In the genomic region with DNA sequence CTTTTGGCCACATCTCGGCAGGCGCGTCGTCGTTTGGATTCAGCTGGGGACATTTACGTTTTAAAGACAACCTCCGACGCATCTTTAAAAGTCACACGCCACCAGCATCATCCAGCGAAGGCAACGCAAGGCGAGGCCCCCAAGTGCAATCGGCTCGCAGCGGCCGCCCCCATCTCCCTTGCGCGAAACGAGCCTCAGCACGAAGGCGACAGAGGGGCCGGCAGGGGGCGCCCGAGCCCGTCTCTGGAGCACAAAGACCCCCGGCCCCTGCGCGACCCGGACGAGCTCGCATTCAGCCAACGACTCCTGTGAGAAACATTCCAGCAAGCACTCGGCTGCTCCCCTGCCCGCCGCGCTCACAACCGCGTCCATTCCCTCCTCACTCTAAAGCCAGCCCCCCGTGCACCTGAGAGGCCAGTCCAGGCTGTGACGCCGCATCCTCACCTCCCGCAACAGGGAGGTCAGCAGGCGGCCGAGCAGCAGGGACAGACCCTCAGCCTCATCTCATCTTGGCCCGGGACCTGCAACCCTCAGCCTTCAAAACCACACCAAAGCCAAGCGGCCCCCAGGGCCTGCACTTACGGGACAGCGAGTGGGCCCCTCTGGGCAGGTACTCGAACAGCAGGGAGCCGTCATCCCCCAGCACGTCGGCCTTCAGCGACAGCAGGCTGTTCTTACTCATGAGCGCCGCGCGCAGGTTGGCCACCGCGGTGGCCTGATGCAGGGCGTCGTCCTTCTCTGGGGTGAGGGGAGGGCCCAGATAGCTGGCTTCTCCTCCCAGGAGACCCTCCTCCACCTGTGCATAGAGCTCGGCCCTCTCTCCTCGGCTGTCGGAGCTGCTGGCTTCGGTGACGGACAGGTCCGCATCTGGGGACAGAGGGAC, we compare ENCODE assay signal across 8 cellular contexts. TPM values are rescaled to one million over a fixed set of nuclear protein-coding genes. Genes with fewer than 3 reads are reported as not detected.
DNase-seq lines count a peak whose midpoint lies in the region; ATAC-seq, FAIRE-seq and TF ChIP-seq lines count a peak whose summit lies in the region.

No MANE protein-coding gene starts in this region.

- no peak overlapping the region for H3K9ac ChIP-seq in PC-3 (ENCODE audit: low read length)
- H3K9ac ChIP-seq in H1 (replicated peaks in 1 of 4; ENCODE audit: extremely low read depth in 1 of 4, low read depth in 3 of 4, low read length in 3 of 4), result peak overlapping the region in 2 of 4 experiments; percentile 26 to 34; a peak in 3 of 7 replicates

- no peaks in the 10 kb centered on the region for H3K27me3 Mint-ChIP-seq in CD8-positive, alpha-beta memory T cell

- DNase-seq in CD8-positive, alpha-beta memory T cell, result peak in 4 of 5 donors; percentile 21 to 58 (median 28)
- DNase-seq in PC-3, result no peak
- DNase-seq in H1 (ENCODE audit: low read depth in 1 of 2, low spot score in 2 of 2), result peak in 1 of 2 experiments; percentile 95
- DNase-seq in midbrain (lab: John Stamatoyannopoulos, UW), result peak; percentile 50
- DNase-seq in activated gamma-delta T cell (lab: John Stamatoyannopoulos, UW), result no peak
- DNase-seq in effector CD4-positive, alpha-beta T cell, result no peak
- no peak for DNase-seq in RPMI8226
- DNase-seq in cerebellar cortex (ENCODE audit: low spot score), result no peak

- H2BK5ac ChIP-seq in H1 (ENCODE audit: low read depth, low read length), result 0 out of 2 replicates have a peak overlapping the region, but pooled peaks have one; percentile 22

- no peaks in the 10 kb centered on the region for H3K27me3 ChIP-seq in CD8-positive, alpha-beta memory T cell (ENCODE audit: insufficient read depth, low read length, poor library complexity, severe bottlenecking)
- H3K27me3 ChIP-seq in PC-3 (ENCODE audit: low read length) (no peaks in the 10 kb centered on the region), H1 (replicated peaks in 1 of 4; ENCODE audit: control insufficient read depth in 3 of 4, extremely low read depth in 1 of 4, insufficient read depth in 3 of 4, low read length in 3 of 4) (no peaks in the 10 kb centered on the region)

- no peak for TF ChIP-seq EP300 in H1 (IDR thresholded peaks at IDR 0.05; ENCODE audit: borderline replicate concordance in 1 of 2, low read depth in 2 of 2, low read length in 2 of 2)

- H3K4me3 ChIP-seq in CD8-positive, alpha-beta memory T cell (ENCODE audit: low read length), result no peak overlapping the region
- H3K4me3 ChIP-seq in PC-3 (ENCODE audit: low read length) (peak overlapping the region; percentile 19; the same call in 1 of the 2 replicates), H1 (ENCODE audit: extremely low read depth in 1 of 4, insufficient read depth in 2 of 4, low read depth in 3 of 4, low read length in 4 of 4) (peak overlapping the region; percentile 12 to 62 (median 46); a peak in 7 of 8 replicates)

- FAIRE-seq in H1 (lab: Jason Lieb, UNC), result no peak

- peaks cover 14% of the 10 kb centered on the region for H3K79me1 ChIP-seq in H1 (ENCODE audit: low read depth, low read length)

- no peak overlapping the region; the same call in 1 of the 2 replicates for H2BK12ac ChIP-seq in H1 (ENCODE audit: low read depth, low read length)

- TF ChIP-seq POLR2A in H1 (IDR thresholded peaks at IDR 0.05; ENCODE audit: control extremely low read depth in 1 of 2, low read depth in 2 of 2, low read length in 2 of 2), result no peak

- H3K4me3 Mint-ChIP-seq in CD8-positive, alpha-beta memory T cell, result peak overlapping the region in 4 of 7 donors; percentile 23 to 75 (median 34)

- no peak overlapping the region for H3K23ac ChIP-seq in H1 (ENCODE audit: insufficient read length)

- H3F3A ChIP-seq in PC-3 (ENCODE audit: low read length, unreplicated experiment), result no peaks in the 10 kb centered on the region

- peak overlapping the region; percentile 65 for H3K4ac ChIP-seq in H1 (replicated peaks; ENCODE audit: insufficient read length, low read depth, low read length)

- no peak overlapping the region for H2BK120ac ChIP-seq in H1 (replicated peaks; ENCODE audit: low read depth, low read length)

- peak overlapping the region; percentile 38; the same call in 1 of the 2 replicates for H3K18ac ChIP-seq in H1 (ENCODE audit: extremely low read depth, low read length)

- H3K4me2 ChIP-seq in PC-3 (ENCODE audit: low read length) (peak overlapping the region; percentile 35), H1 (ENCODE audit: insufficient read depth in 1 of 2, low read depth in 2 of 2, low read length in 2 of 2) (peak overlapping the region; percentile 71 to 89)

- no peak overlapping the region for H3K27ac Mint-ChIP-seq in CD8-positive, alpha-beta memory T cell

- H3K36me3 Mint-ChIP-seq in CD8-positive, alpha-beta memory T cell, result no peaks in the 10 kb centered on the region

- H3K23me2 ChIP-seq in H1 (ENCODE audit: low read depth, low read length), result peaks cover 7% of the 10 kb centered on the region; the same call in 1 of the 2 replicates

- no peaks in the 10 kb centered on the region for H3K79me2 ChIP-seq in PC-3 (ENCODE audit: low read length)
- peaks cover 4 to 11% of the 10 kb centered on the region in 2 experiments; a peak in 2 of 4 replicates for H3K79me2 ChIP-seq in H1 (ENCODE audit: control insufficient read depth in 1 of 2, insufficient read depth in 2 of 2, low read length in 2 of 2)

- peak overlapping the region; percentile 80 for H4K8ac ChIP-seq in H1 (ENCODE audit: extremely low read depth, insufficient read depth, low read length)

- POLR2A ChIA-PET in CD8-positive, alpha-beta memory T cell (lab: Charles Lee), result no interaction called here
- POLR2A ChIA-PET in PC-3 (lab: Charles Lee; ENCODE audit: unreplicated experiment) (no interaction called here), H1 (lab: Charles Lee; ENCODE audit: partially characterized antibody) (interaction anchor here (0.6 to 2.8 kb wide), 16 partner anchors 9 to 254 kb away, joined by 3 to 22 read pairs (median 3); a partner anchor contains a TSS)

- H3K9me3 ChIP-seq in CD8-positive, alpha-beta memory T cell (ENCODE audit: low read length), result no peaks in the 10 kb centered on the region
- H3K9me3 ChIP-seq in PC-3 (ENCODE audit: low read length) (no peaks in the 10 kb centered on the region), H1 (ENCODE audit: insufficient read depth in 2 of 2, low read depth in 1 of 2, low read length in 1 of 2) (peaks cover 0 to 3% of the 10 kb centered on the region in 2 experiments; a peak in 1 of 4 replicates)

- H4K20me1 ChIP-seq in PC-3 (ENCODE audit: low read length) (no peaks in the 10 kb centered on the region), H1 (replicated peaks in 1 of 2; ENCODE audit: control insufficient read depth in 1 of 2, insufficient read depth in 2 of 2, low read length in 2 of 2) (peaks cover 3 to 14% of the 10 kb centered on the region in 2 experiments)

- H3K14ac ChIP-seq in H1 (ENCODE audit: insufficient read length), result no peak overlapping the region

- H2AFZ ChIP-seq in PC-3 (ENCODE audit: low read length) (0 out of 2 replicates have a peak overlapping the region, but pooled peaks have one; percentile 50), H1 (ENCODE audit: low read length) (no peak overlapping the region)

- H2BK20ac ChIP-seq in H1 (ENCODE audit: low read length), result no peak overlapping the region

- peak overlapping the region; percentile 85 for H4K91ac ChIP-seq in H1 (replicated peaks; ENCODE audit: insufficient read length, low read length)

- H3K4me1 Mint-ChIP-seq in CD8-positive, alpha-beta memory T cell, result peaks cover 0 to 6% (median 5%) of the 10 kb centered on the region in 3 donors

- H3K27ac ChIP-seq in CD8-positive, alpha-beta memory T cell (ENCODE audit: low read depth, low read length), result no peak overlapping the region
- H3K27ac ChIP-seq in PC-3 (ENCODE audit: low read length), result no peak overlapping the region
- no peak overlapping the region for H3K27ac ChIP-seq in H1 (ENCODE audit: low read depth, low read length)

- 14% methylated on average over 64 of the region's 67 CpGs; no CpG with 5 or more reads in 1 of the 2 experiments for WGBS in H1 (ENCODE audit: extremely low coverage in 1 of 2, insufficient coverage in 1 of 2, insufficient read length in 1 of 2, insufficient replicate concordance in 2 of 2, low coverage in 1 of 2, low lambda C conversion rate in 2 of 2, missing lambda C conversion rate in 1 of 2), 2 experiments

- H3K9me2 ChIP-seq in PC-3 (replicated peaks; ENCODE audit: low read length), result no peaks in the 10 kb centered on the region

- no peaks in the 10 kb centered on the region for H3K36me3 ChIP-seq in CD8-positive, alpha-beta memory T cell (ENCODE audit: insufficient read depth, low read length)
- H3K36me3 ChIP-seq in PC-3 (ENCODE audit: low read depth, low read length), result no peaks in the 10 kb centered on the region
- no peaks in the 10 kb centered on the region for H3K36me3 ChIP-seq in H1 (ENCODE audit: control insufficient read depth in 2 of 4, insufficient read depth in 4 of 4, low read length in 3 of 4)

- CTCF ChIA-PET in CD8-positive, alpha-beta memory T cell (lab: Charles Lee), result interaction anchor here (0.8 to 2.7 kb wide), 10 partner anchors 8 to 204 kb away, joined by 3 to 10 read pairs (median 3); a partner anchor contains a TSS
- CTCF ChIA-PET in PC-3 (lab: Charles Lee), result no interaction called here
- CTCF ChIA-PET in H1 (lab: Charles Lee; ENCODE audit: partially characterized antibody), result interaction anchor here (0.7 to 10.7 kb wide), 53 partner anchors 10 to 252 kb away, joined by 3 to 191 read pairs (median 5); a partner anchor contains a TSS

- BruUV-seq in PC-3 (replicated peaks; lab: Mats Ljungman, UMichigan), result no TSS peak

- TF ChIP-seq CTCF in PC-3 (conservative IDR thresholded peaks at IDR 0.05; ENCODE audit: low read depth, low read length) (peak; percentile 77), H1 (IDR thresholded peaks at IDR 0.05; ENCODE audit: control extremely low read depth in 1 of 3, insufficient read depth in 1 of 3, low read depth in 1 of 3, low read length in 3 of 3) (peak; percentile 72 to 81 (median 76))

- intact Hi-C loops in PC-3 (cut with micrococcal nuclease), result no loop called here

- H3K56ac ChIP-seq in H1 (replicated peaks; ENCODE audit: insufficient read length, low read depth, low read length), result peak overlapping the region; percentile 59

- peak; percentile 70 to 80 for TF ChIP-seq RAD21 in H1 (IDR thresholded peaks at IDR 0.05 in 1 of 2, conservative IDR thresholded peaks at IDR 0.05 in 1 of 2; ENCODE audit: low read depth in 2 of 2, low read length in 2 of 2)

- H2AK5ac ChIP-seq in H1 (ENCODE audit: low read depth, low read length), result no peak overlapping the region

- H3K9me3 Mint-ChIP-seq in CD8-positive, alpha-beta memory T cell, result no peaks in the 10 kb centered on the region

- H2BK15ac ChIP-seq in H1 (ENCODE audit: low read length), result peak overlapping the region; percentile 65

- no peak for ATAC-seq in PC-3

- peak overlapping the region; percentile 66 for H4K5ac ChIP-seq in H1 (ENCODE audit: insufficient read length, low read depth, low read length)

- no peaks in the 10 kb centered on the region for H3K4me1 ChIP-seq in CD8-positive, alpha-beta memory T cell (ENCODE audit: insufficient read depth, low read length)
- peaks cover 26% of the 10 kb centered on the region for H3K4me1 ChIP-seq in PC-3 (ENCODE audit: insufficient read depth, low read length)
- H3K4me1 ChIP-seq in H1 (replicated peaks in 1 of 4; ENCODE audit: control insufficient read depth in 3 of 4, insufficient read depth in 4 of 4, low read length in 3 of 4), result peaks cover 0 to 9% (median 6%) of the 10 kb centered on the region in 4 experiments; a peak in 5 of 7 replicates

RNA-seq across cellular contexts. Expression of a gene that starts 35.8 kb away (rescaled TPM):
- total RNA-seq in CD8-positive, alpha-beta memory T cell, result 10 to 100 TPM; 37.5 to 40.6 TPM
- polyA plus RNA-seq in CD8-positive, alpha-beta memory T cell, result 7.8 TPM
- total RNA-seq in PC-3 (2014; rRNA removed), result 116 TPM in 2 replicates
- 25.0 and 29.1 TPM in 2 replicates for total RNA-seq in H1 (2021; fragmentation: NEBNext Ultra II Directional; extraction: Animal tissue kit (Norgen Biotek cat#: 25700))
- polyA plus RNA-seq in H1 (2011; rRNA removed), result 15.9 and 32.9 TPM in 2 replicates
- polyA plus RNA-seq in H1 (2011; cell fraction: cytosol; rRNA removed), result 25.5 TPM
- polyA plus RNA-seq in H1 (2011; cell fraction: nucleus; rRNA removed), result 164 TPM
- polyA plus RNA-seq in H1 (2012, experiment 1 of 2), result 12.2 to 32.2 TPM (median 25.5 TPM) in 4 replicates
- polyA plus RNA-seq in H1 (2012, experiment 2 of 2), result 12.8 TPM
- 33.5 TPM for polyA plus RNA-seq in H1 (2013, experiment 1 of 2)
- 30.8 TPM for polyA plus RNA-seq in H1 (2013, experiment 2 of 2)
- polyA minus RNA-seq in H1 (2011; rRNA and poly(A)+ RNA removed), result 2.3 and 2.8 TPM in 2 replicates
- 14.1 TPM for polyA minus RNA-seq in H1 (2011; cell fraction: cytosol; rRNA and poly(A)+ RNA removed)
- 22.7 TPM for polyA minus RNA-seq in H1 (2011; cell fraction: nucleus; rRNA and poly(A)+ RNA removed)

RNA-seq across cellular contexts. Expression of a gene that starts 38.9 kb away (rescaled TPM):
- 10 to 100 TPM; 18.4 to 19.6 TPM for total RNA-seq in CD8-positive, alpha-beta memory T cell
- polyA plus RNA-seq in CD8-positive, alpha-beta memory T cell, result 366 TPM
- total RNA-seq in PC-3 (2014; rRNA removed), result 17.3 and 18.6 TPM in 2 replicates
- total RNA-seq in H1 (2021; fragmentation: NEBNext Ultra II Directional; extraction: Animal tissue kit (Norgen Biotek cat#: 25700)), result 3.3 and 4.5 TPM in 2 replicates
- polyA plus RNA-seq in H1 (2011; rRNA removed), result 5.9 and 9.5 TPM in 2 replicates
- polyA plus RNA-seq in H1 (2011; cell fraction: cytosol; rRNA removed), result 4.9 TPM
- 19.4 TPM for polyA plus RNA-seq in H1 (2011; cell fraction: nucleus; rRNA removed)
- 2.2 to 3.8 TPM (median 2.7 TPM) in 4 replicates for polyA plus RNA-seq in H1 (2012, experiment 1 of 2)
- polyA plus RNA-seq in H1 (2012, experiment 2 of 2), result 3.0 TPM
- polyA plus RNA-seq in H1 (2013, experiment 1 of 2), result 1.8 TPM
- 1.7 TPM for polyA plus RNA-seq in H1 (2013, experiment 2 of 2)
- polyA minus RNA-seq in H1 (2011; rRNA and poly(A)+ RNA removed), result 0.28 and 0.37 TPM in 2 replicates
- 4.0 TPM for polyA minus RNA-seq in H1 (2011; cell fraction: cytosol; rRNA and poly(A)+ RNA removed)
- polyA minus RNA-seq in H1 (2011; cell fraction: nucleus; rRNA and poly(A)+ RNA removed), result 5.9 TPM

RNA-seq across cellular contexts. Expression of a gene that starts 55.7 kb away (rescaled TPM):
- under 1 TPM; 0.31 to 0.39 TPM for total RNA-seq in CD8-positive, alpha-beta memory T cell
- polyA plus RNA-seq in CD8-positive, alpha-beta memory T cell, result 0.08 TPM
- 2.8 and 7.3 TPM in 2 replicates for total RNA-seq in PC-3 (2014; rRNA removed)
- total RNA-seq in H1 (2021; fragmentation: NEBNext Ultra II Directional; extraction: Animal tissue kit (Norgen Biotek cat#: 25700)), result 21.1 and 22.4 TPM in 2 replicates
- 6.4 and 10.7 TPM in 2 replicates for polyA plus RNA-seq in H1 (2011; rRNA removed)
- polyA plus RNA-seq in H1 (2011; cell fraction: cytosol; rRNA removed), result 8.6 TPM
- polyA plus RNA-seq in H1 (2011; cell fraction: nucleus; rRNA removed), result 14.3 TPM
- 8.5 to 11.4 TPM (median 10.9 TPM) in 4 replicates for polyA plus RNA-seq in H1 (2012, experiment 1 of 2)
- 11.3 TPM for polyA plus RNA-seq in H1 (2012, experiment 2 of 2)
- polyA plus RNA-seq in H1 (2013, experiment 1 of 2), result 7.1 TPM
- polyA plus RNA-seq in H1 (2013, experiment 2 of 2), result 7.8 TPM
- polyA minus RNA-seq in H1 (2011; rRNA and poly(A)+ RNA removed), result 32.8 and 34.9 TPM in 2 replicates
- polyA minus RNA-seq in H1 (2011; cell fraction: cytosol; rRNA and poly(A)+ RNA removed), result 22.2 TPM
- polyA minus RNA-seq in H1 (2011; cell fraction: nucleus; rRNA and poly(A)+ RNA removed), result 18.9 TPM

Comparison
In these comparisons a context has a peak if more than half of its experiments do, and no peak if none do; other contexts are left out.
1. DNase-seq: peak in CD8-positive, alpha-beta memory T cell (4 of 5) and midbrain (single experiment); none in PC-3 (single experiment), activated gamma-delta T cell (single experiment), effector CD4-positive, alpha-beta T cell (single experiment), RPMI8226 (single experiment) and cerebellar cortex (single experiment).